Comparison of ENCODE assay signal across 27 cellular contexts in the genomic region with DNA sequence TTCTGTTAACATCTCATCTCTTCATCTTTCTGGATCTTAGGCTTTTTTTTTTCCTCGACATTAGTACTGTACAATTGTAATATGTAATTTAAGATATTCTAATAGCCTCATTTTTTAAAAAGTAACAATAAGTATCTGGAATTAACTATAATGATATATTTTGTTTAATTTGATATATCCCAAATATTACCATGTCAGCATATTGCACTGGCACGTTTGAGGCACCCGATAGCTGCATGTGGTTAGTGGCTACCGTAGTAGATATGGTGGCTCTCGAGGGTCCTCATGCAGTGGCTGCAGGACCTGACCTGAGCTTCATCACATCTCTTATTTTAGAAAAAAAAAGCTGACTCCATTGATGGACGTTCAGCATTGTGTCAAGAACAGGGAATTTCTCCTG.
"Had no signal": no experiment of that assay in that cellular context is flagged by ENCODE, and none has a peak within 500 bp of the region (broad histone marks: within the 10 kb centered on the region; RNA-seq: fewer than 3 reads in every experiment).

No MANE protein-coding gene starts in this region.

- H3K9me3 ChIP-seq: stomach, suprapubic skin, testis, thoracic aorta, thyroid gland, tibial artery, tibial nerve, transverse colon, upper lobe of left lung, upper lobe of right lung, uterus, vagina had no signal

- H3K27me3 ChIP-seq: stomach, suprapubic skin, testis, thyroid gland, tibial artery, tibial nerve, transverse colon, upper lobe of left lung, upper lobe of right lung, uterus, vagina had no signal

- H3K4me1 ChIP-seq: stomach, suprapubic skin, testis, thyroid gland, tibial artery, tibial nerve, transverse colon, upper lobe of left lung, upper lobe of right lung, uterus, vagina had no signal

- H3K4me3 ChIP-seq: stomach, suprapubic skin, testis, thoracic aorta, thyroid gland, tibial artery, tibial nerve, transverse colon, upper lobe of left lung, upper lobe of right lung, uterus, vagina had no signal

- FAIRE-seq: urothelium cell line had no signal

- ATAC-seq: stimulated activated effector memory CD8-positive, alpha-beta T cell treated with anti-CD3 and anti-CD28 coated beads, Interleukin-12 subunit alpha, Interleukin-12 subunit beta, amount 100 ng/mL, for 72 hours; stimulated activated memory B cell treated with anti-CD40 and anti-IgM and Interleukin-4, amounts not matched to agents 10 μg/mL and 1 μg/mL and 100 μg/mL, for 72 hours; stimulated activated naive B cell treated with anti-CD40 and anti-IgM and Interleukin-4, amounts not matched to agents 10 μg/mL and 1 μg/mL and 100 μg/mL, for 72 hours; stimulated activated naive CD8-positive, alpha-beta T cell treated with anti-CD3 and anti-CD28 coated beads, Interleukin-15, amount 100 ng/mL, for 72 hours; stimulated activated naive CD8-positive, alpha-beta T cell treated with anti-CD3 and anti-CD28 coated beads, Interleukin-15, Interleukin-2, amounts not matched to agents 100 U/mL and 50 U/mL, for 24 hours; upper lobe of right lung had no signal

- H3K36me3 ChIP-seq: stomach, suprapubic skin, thoracic aorta, thyroid gland, tibial artery, tibial nerve, transverse colon, upper lobe of left lung, upper lobe of right lung, uterus, vagina had no signal

- H3K27ac ChIP-seq: stomach, suprapubic skin, testis, thoracic aorta, thyroid gland, tibial artery, tibial nerve, transverse colon, upper lobe of left lung, upper lobe of right lung, uterus, vagina had no signal

- DNase-seq: stimulated activated CD4-positive, alpha-beta T cell treated with anti-CD3 and anti-CD28 coated beads, Interleukin-2, amount 100 ng/mL, for 48 hours; stimulated activated CD4-positive, alpha-beta T cell treated with anti-CD3 and anti-CD28 coated beads, Interleukin-4, amount 100 ng/mL, for 1 hour; stimulated activated CD4-positive, alpha-beta T cell treated with anti-CD3 and anti-CD28 coated beads, Interleukin-4, amount 100 ng/mL, for 24 hours; stimulated activated CD4-positive, alpha-beta T cell treated with anti-CD3 and anti-CD28 coated beads, Interleukin-4, amount 100 ng/mL, for 4 hours; stimulated activated CD8-positive, alpha-beta memory T cell treated with anti-CD3 and anti-CD28 coated beads, Interleukin-4, amount 100 ng/mL, for 48 hours; stimulated activated naive B cell treated with anti-CD40 and anti-IgM and Interleukin-4, amounts not matched to agents 10 μg/mL and 1 μg/mL and 100 μg/mL, for 72 hours; stimulated activated naive CD4-positive, alpha-beta T cell; stimulated activated naive CD4-positive, alpha-beta T cell treated with Interleukin-2 at 50 U/mL for 16 hours; stimulated activated naive CD8-positive, alpha-beta T cell treated with anti-CD3 and anti-CD28 coated beads, Interleukin-15, amount 100 ng/mL, for 72 hours; stimulated activated naive CD8-positive, alpha-beta T cell treated with anti-CD3 and anti-CD28 coated beads, Interleukin-15, Interleukin-2, amounts not matched to agents 100 U/mL and 50 U/mL, for 24 hours; stomach; substantia nigra; testis; thyroid gland; tibial artery; transverse colon; trophoblast cell; upper lobe of left lung; upper lobe of right lung; uterus had no signal
